In genomic region chr5:56985941-56986630, GRCh38 we compare ENCODE assay signal across 10 cellular contexts. TPM values are rescaled to one million over a fixed set of nuclear protein-coding genes. Genes with fewer than 3 reads are reported as not detected.
DNase-seq lines count a peak whose midpoint lies in the region; ATAC-seq, FAIRE-seq and TF ChIP-seq lines count a peak whose summit lies in the region.
"Had no signal": no experiment of that assay in that cellular context is flagged by ENCODE, and none has a peak within 500 bp of the region (broad histone marks: within the 10 kb centered on the region; RNA-seq: fewer than 3 reads in every experiment).

No MANE protein-coding gene starts in this region.

- WGBS in testis, 2 donors, result 76 to 80% methylated on average over 3 of the region's 3 CpGs
- 45% methylated on average over 3 of the region's 3 CpGs for WGBS in right lobe of liver (ENCODE audit: insufficient coverage, low coverage, low lambda C conversion rate, missing lambda C conversion rate)

- H3K4me3 Mint-ChIP-seq in GM23338, result no peak overlapping the region
- H3K4me3 Mint-ChIP-seq in T-cell, result no peak overlapping the region
- H3K4me3 Mint-ChIP-seq: immature natural killer cell had no signal

- TF ChIP-seq POLR2A in testis (IDR thresholded peaks at IDR 0.05) (no peak), right lobe of liver (IDR thresholded peaks at IDR 0.05) (no peak)

- H3K27ac ChIP-seq in GM23338 (ENCODE audit: low read depth) (no peak overlapping the region), testis (no peak overlapping the region), right lobe of liver (no peak overlapping the region)

- intact Hi-C loops in testis (cut with DNase I; ENCODE audit: low total_unique reads), result no loop called here
- intact Hi-C loops in right lobe of liver (cut with DNase I), result no loop called here

- H3K4me2 ChIP-seq in GM23338, result no peak overlapping the region

- no peaks in the 10 kb centered on the region for H3K9me3 ChIP-seq in testis
- no peaks in the 10 kb centered on the region for H3K9me3 ChIP-seq in right lobe of liver

- H3K27ac Mint-ChIP-seq in GM23338 (no peak overlapping the region), T-cell (no peak overlapping the region)
- H3K27ac Mint-ChIP-seq: immature natural killer cell had no signal

- POLR2A ChIA-PET in T-cell (lab: Charles Lee), result no interaction called here

- H3K27me3 ChIP-seq in GM23338 (ENCODE audit: insufficient read depth), result no peaks in the 10 kb centered on the region
- no peaks in the 10 kb centered on the region for H3K27me3 ChIP-seq in bronchial epithelial cell (ENCODE audit: control insufficient read depth, insufficient read depth, low read length)
- no peaks in the 10 kb centered on the region for H3K27me3 ChIP-seq in testis
- H3K27me3 ChIP-seq in right lobe of liver, result no peaks in the 10 kb centered on the region

- H3K9me3 Mint-ChIP-seq in GM23338 (no peaks in the 10 kb centered on the region), T-cell (no peaks in the 10 kb centered on the region)
- H3K9me3 Mint-ChIP-seq: immature natural killer cell had no signal

- H3K36me3 ChIP-seq in GM23338 (ENCODE audit: insufficient read depth) (no peaks in the 10 kb centered on the region), bronchial epithelial cell (ENCODE audit: control insufficient read depth, insufficient read depth, low read length) (no peaks in the 10 kb centered on the region), testis (ENCODE audit: low read depth, missing control alignments) (no peaks in the 10 kb centered on the region), right lobe of liver (no peaks in the 10 kb centered on the region)

- no peak for FAIRE-seq in bronchial epithelial cell (lab: Jason Lieb, UNC)

- CTCF ChIA-PET in T-cell (lab: Charles Lee), result interaction anchor here in 1 of 2 donors (1.0 kb wide), 1 partner anchor 21 kb away, joined by 3 read pairs; no protein-coding TSS in a partner anchor

- no peaks in the 10 kb centered on the region for H3K79me2 ChIP-seq in GM23338 (replicated peaks; ENCODE audit: insufficient read depth)

- H3K36me3 Mint-ChIP-seq in GM23338 (ENCODE audit: low read depth), result no peaks in the 10 kb centered on the region
- no peaks in the 10 kb centered on the region for H3K36me3 Mint-ChIP-seq in T-cell
- H3K36me3 Mint-ChIP-seq: immature natural killer cell had no signal

- no peaks in the 10 kb centered on the region for H3K27me3 Mint-ChIP-seq in GM23338 (ENCODE audit: insufficient read depth, low read depth, poor library complexity)
- H3K27me3 Mint-ChIP-seq in T-cell, result no peaks in the 10 kb centered on the region

- peak; percentile 45 for ATAC-seq in GM18519 (IDR thresholded peaks at IDR 0.05; ENCODE audit: low FRiP score, unreplicated experiment)
- no peak for ATAC-seq in GM23338
- no peak for ATAC-seq in T-cell (replicated peaks in 1 of 4)
- no peak for ATAC-seq in right lobe of liver

- in situ Hi-C loops in KBM-7 (cut with MboI; ENCODE audit: low pct_unique_long_range_greater_than_20kb, low sequenced_read_pairs), result no loop called here

- H3F3A ChIP-seq in GM23338 (replicated peaks; ENCODE audit: low read depth), result no peaks in the 10 kb centered on the region

- peak overlapping the region; percentile 56; the same call in 1 of the 2 replicates for H2AFZ ChIP-seq in GM23338

- H3K4me3 ChIP-seq in GM23338 (no peak overlapping the region), bronchial epithelial cell (ENCODE audit: low read depth, low read length) (no peak overlapping the region), testis (no peak overlapping the region), right lobe of liver (no peak overlapping the region)

- H3K4me1 ChIP-seq in GM23338 (ENCODE audit: insufficient read depth) (no peaks in the 10 kb centered on the region), testis (no peaks in the 10 kb centered on the region), right lobe of liver (no peaks in the 10 kb centered on the region)

- DNase-seq in GM23338 (ENCODE audit: low spot score) (no peak), KBM-7 (peak; percentile 43), bronchial epithelial cell (ENCODE audit: low read depth) (peak; percentile 9), testis (no peak), KG1 (lab: John Stamatoyannopoulos, UW) (no peak), T-cell (no peak), right lobe of liver (no peak)
- DNase-seq: activated T-cell treated with anti-CD3 and anti-CD28 coated beads, Interleukin-2, amount 50 U/mL, for 48 hours; immature natural killer cell had no signal

- peaks cover 14% of the 10 kb centered on the region for H3K9me2 ChIP-seq in GM23338 (ENCODE audit: insufficient read depth)

- TF ChIP-seq CTCF in GM23338 (conservative IDR thresholded peaks at IDR 0.05; ENCODE audit: low read depth in 2 of 2) (no peak), bronchial epithelial cell (IDR thresholded peaks at IDR 0.05; ENCODE audit: insufficient read depth, low read length, severe bottlenecking) (no peak), testis (IDR thresholded peaks at IDR 0.05) (no peak), right lobe of liver (IDR thresholded peaks at IDR 0.05) (no peak)

- no peaks in the 10 kb centered on the region for H3K4me1 Mint-ChIP-seq in GM23338
- H3K4me1 Mint-ChIP-seq in T-cell, result peaks cover 11 to 18% (median 17%) of the 10 kb centered on the region in 3 donors

- no peaks in the 10 kb centered on the region for H4K20me1 ChIP-seq in GM23338 (replicated peaks; ENCODE audit: insufficient read depth)

TF ChIP-seq in GM23338, 12 proteins besides CTCF, POLR2A, EP300 and RAD21 (continues in another document):
- TF ChIP-seq POLR2AphosphoS5 (IDR thresholded peaks at IDR 0.05; ENCODE audit: low read depth) (no peak), NANOG (IDR thresholded peaks at IDR 0.05; ENCODE audit: borderline replicate concordance) (no peak), ZNF114 (CRISPR knock-in tag; IDR thresholded peaks at IDR 0.05) (no peak), JUNB (IDR thresholded peaks at IDR 0.05; ENCODE audit: unreplicated experiment) (no peak), ETS1 (IDR thresholded peaks at IDR 0.05) (no peak), EZH2phosphoT487 (IDR thresholded peaks at IDR 0.05; ENCODE audit: unreplicated experiment) (no peak)

RNA-seq across cellular contexts. Expression of gene MIER3, which starts 34.2 kb away (rescaled TPM):
- 32.7 and 36.3 TPM in 2 replicates for total RNA-seq in GM23338 (2014; rRNA removed; shearing (Covaris generic))
- 10.1 and 12.0 TPM in 2 replicates for polyA plus RNA-seq in GM23338 (2016; fragmentation: Nextera tagmentation; extraction: Ambion mirVana)
- 18.2 and 32.9 TPM in 2 replicates for total RNA-seq in bronchial epithelial cell
- total RNA-seq in testis, result 10 to 100 TPM; 68.7 to 71.6 TPM
- 27.8 TPM for polyA plus RNA-seq in testis (ENCODE audit: insufficient read depth, low read depth, low replicate concordance)
- 10 to 100 TPM; 21.3 to 25.9 (median 23.6) TPM for total RNA-seq in T-cell
- total RNA-seq in right lobe of liver, result 10 to 100 TPM in 4 of 6 experiments, 1 to 10 TPM in 2; 7.3 to 14.7 (median 11.2) TPM

Comparison
In these comparisons a context has a peak if more than half of its experiments do, and no peak if none do; other contexts are left out.
1. DNase-seq: peak in KBM-7 (single experiment) and bronchial epithelial cell (single experiment); none in GM23338 (single experiment), testis (single experiment), KG1 (single experiment), T-cell (0 of 34) and right lobe of liver (0 of 3).